Comparison of ENCODE assay signal across 2 cellular contexts in the genomic region with DNA sequence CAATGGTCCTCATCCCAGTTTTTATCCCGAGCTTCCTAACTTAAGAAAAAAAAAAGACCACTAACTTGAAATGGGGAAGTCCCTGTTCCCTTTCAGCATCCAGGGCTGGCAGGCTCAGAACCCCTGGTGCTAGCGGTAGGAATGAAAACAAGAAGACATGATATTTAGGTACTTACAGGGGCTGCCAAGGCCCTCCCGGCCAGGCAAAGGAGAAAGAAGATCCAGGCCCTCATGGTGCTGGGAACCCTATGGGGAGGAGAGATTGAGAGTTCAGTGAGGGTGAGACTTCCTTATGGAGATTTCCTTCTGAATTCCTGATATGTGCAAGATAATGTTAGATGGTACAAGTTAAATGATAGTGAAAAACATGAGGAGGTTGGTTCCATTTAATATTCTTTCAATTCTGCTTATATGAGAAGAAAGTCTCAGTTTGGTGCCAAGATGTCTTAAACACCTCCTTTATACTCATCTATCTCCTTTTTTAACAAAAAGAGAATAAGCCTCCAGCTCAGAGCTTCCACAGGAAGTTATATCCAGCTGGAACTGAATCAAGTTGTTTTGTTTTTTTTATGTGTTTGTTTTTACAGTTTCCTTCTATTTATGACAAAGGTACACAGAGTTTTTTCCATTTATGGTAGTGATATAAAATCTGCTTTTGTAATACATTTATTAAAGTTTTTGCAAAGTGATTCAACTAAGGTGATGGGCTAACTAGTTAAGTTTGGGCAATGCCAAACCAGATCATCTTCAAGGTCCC.
TF ChIP-seq lines count a peak whose summit lies in the region.

No MANE protein-coding gene starts in this region.

TF ChIP-seq in SK-N-SH, 30 proteins besides CTCF, POLR2A, EP300 and RAD21 (continued from another document):
- no peak for TF ChIP-seq TAF1 (IDR thresholded peaks at IDR 0.05; ENCODE audit: borderline replicate concordance, low read depth, low read length)
- no peak for TF ChIP-seq TEAD4 (IDR thresholded peaks at IDR 0.05; ENCODE audit: borderline replicate concordance, insufficient read depth)
- TF ChIP-seq, protein P1, sequence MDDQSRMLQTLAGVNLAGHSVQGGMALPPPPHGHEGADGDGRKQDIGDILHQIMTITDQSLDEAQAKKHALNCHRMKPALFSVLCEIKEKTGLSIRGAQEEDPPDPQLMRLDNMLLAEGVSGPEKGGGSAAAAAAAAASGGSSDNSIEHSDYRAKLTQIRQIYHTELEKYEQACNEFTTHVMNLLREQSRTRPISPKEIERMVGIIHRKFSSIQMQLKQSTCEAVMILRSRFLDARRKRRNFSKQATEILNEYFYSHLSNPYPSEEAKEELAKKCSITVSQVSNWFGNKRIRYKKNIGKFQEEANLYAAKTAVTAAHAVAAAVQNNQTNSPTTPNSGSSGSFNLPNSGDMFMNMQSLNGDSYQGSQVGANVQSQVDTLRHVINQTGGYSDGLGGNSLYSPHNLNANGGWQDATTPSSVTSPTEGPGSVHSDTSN (IDR thresholded peaks at IDR 0.05): no peak
- TF ChIP-seq TCF12 (IDR thresholded peaks at IDR 0.05): no peak
- TF ChIP-seq GATA2 (CRISPR knock-in tag; IDR thresholded peaks at IDR 0.05): no peak
- TF ChIP-seq MAX (IDR thresholded peaks at IDR 0.05; ENCODE audit: low read depth): no peak
- TF ChIP-seq EZH2phosphoT487 (IDR thresholded peaks at IDR 0.05; ENCODE audit: borderline replicate concordance, low read depth): no peak
- TF ChIP-seq FOSL2 (IDR thresholded peaks at IDR 0.05; ENCODE audit: borderline replicate concordance, low read depth): no peak
- no peak for TF ChIP-seq RCOR1 (IDR thresholded peaks at IDR 0.05; ENCODE audit: low read length)

TF ChIP-seq in SK-N-SH treated with all-trans-retinoic acid at 6 μM for 48 hours, 23 proteins besides CTCF, POLR2A, EP300 and RAD21 (continued from another document):
- TF ChIP-seq, protein P2, sequence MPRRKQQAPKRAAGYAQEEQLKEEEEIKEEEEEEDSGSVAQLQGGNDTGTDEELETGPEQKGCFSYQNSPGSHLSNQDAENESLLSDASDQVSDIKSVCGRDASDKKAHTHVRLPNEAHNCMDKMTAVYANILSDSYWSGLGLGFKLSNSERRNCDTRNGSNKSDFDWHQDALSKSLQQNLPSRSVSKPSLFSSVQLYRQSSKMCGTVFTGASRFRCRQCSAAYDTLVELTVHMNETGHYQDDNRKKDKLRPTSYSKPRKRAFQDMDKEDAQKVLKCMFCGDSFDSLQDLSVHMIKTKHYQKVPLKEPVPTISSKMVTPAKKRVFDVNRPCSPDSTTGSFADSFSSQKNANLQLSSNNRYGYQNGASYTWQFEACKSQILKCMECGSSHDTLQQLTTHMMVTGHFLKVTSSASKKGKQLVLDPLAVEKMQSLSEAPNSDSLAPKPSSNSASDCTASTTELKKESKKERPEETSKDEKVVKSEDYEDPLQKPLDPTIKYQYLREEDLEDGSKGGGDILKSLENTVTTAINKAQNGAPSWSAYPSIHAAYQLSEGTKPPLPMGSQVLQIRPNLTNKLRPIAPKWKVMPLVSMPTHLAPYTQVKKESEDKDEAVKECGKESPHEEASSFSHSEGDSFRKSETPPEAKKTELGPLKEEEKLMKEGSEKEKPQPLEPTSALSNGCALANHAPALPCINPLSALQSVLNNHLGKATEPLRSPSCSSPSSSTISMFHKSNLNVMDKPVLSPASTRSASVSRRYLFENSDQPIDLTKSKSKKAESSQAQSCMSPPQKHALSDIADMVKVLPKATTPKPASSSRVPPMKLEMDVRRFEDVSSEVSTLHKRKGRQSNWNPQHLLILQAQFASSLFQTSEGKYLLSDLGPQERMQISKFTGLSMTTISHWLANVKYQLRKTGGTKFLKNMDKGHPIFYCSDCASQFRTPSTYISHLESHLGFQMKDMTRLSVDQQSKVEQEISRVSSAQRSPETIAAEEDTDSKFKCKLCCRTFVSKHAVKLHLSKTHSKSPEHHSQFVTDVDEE (CRISPR knock-in tag; IDR thresholded peaks at IDR 0.05): no peak
- TF ChIP-seq ZNF70 (CRISPR knock-in tag; IDR thresholded peaks at IDR 0.05) (no peak), SNAI2 (CRISPR knock-in tag; IDR thresholded peaks at IDR 0.05) (no peak), ZFP30 (CRISPR knock-in tag; IDR thresholded peaks at IDR 0.05) (no peak), ZNF8 (CRISPR knock-in tag; IDR thresholded peaks at IDR 0.05) (no peak), CSRNP3 (CRISPR knock-in tag; IDR thresholded peaks at IDR 0.05) (no peak), RARB (CRISPR knock-in tag; IDR thresholded peaks at IDR 0.05) (no peak), TOX (CRISPR knock-in tag; IDR thresholded peaks at IDR 0.05; ENCODE audit: borderline replicate concordance) (no peak), ESRRG (CRISPR knock-in tag; IDR thresholded peaks at IDR 0.05) (no peak), POU6F1 (CRISPR knock-in tag; IDR thresholded peaks at IDR 0.05; ENCODE audit: borderline replicate concordance, low read depth) (no peak), TCF4 (CRISPR knock-in tag; IDR thresholded peaks at IDR 0.05; ENCODE audit: borderline replicate concordance) (no peak), CREB5 (CRISPR knock-in tag; IDR thresholded peaks at IDR 0.05; ENCODE audit: low read depth) (no peak), OSR1 (CRISPR knock-in tag; IDR thresholded peaks at IDR 0.05) (no peak)
- TF ChIP-seq, protein P3, sequence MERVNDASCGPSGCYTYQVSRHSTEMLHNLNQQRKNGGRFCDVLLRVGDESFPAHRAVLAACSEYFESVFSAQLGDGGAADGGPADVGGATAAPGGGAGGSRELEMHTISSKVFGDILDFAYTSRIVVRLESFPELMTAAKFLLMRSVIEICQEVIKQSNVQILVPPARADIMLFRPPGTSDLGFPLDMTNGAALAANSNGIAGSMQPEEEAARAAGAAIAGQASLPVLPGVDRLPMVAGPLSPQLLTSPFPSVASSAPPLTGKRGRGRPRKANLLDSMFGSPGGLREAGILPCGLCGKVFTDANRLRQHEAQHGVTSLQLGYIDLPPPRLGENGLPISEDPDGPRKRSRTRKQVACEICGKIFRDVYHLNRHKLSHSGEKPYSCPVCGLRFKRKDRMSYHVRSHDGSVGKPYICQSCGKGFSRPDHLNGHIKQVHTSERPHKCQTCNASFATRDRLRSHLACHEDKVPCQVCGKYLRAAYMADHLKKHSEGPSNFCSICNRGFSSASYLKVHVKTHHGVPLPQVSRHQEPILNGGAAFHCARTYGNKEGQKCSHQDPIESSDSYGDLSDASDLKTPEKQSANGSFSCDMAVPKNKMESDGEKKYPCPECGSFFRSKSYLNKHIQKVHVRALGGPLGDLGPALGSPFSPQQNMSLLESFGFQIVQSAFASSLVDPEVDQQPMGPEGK (CRISPR knock-in tag; IDR thresholded peaks at IDR 0.05; ENCODE audit: borderline replicate concordance): no peak
TF ChIP-seq in SK-N-SH treated with all-trans-retinoic acid at 6 μM for 48 hours: peak in this region for 0.
